Comparison of ENCODE assay signal across 21 cellular contexts in the genomic region with DNA sequence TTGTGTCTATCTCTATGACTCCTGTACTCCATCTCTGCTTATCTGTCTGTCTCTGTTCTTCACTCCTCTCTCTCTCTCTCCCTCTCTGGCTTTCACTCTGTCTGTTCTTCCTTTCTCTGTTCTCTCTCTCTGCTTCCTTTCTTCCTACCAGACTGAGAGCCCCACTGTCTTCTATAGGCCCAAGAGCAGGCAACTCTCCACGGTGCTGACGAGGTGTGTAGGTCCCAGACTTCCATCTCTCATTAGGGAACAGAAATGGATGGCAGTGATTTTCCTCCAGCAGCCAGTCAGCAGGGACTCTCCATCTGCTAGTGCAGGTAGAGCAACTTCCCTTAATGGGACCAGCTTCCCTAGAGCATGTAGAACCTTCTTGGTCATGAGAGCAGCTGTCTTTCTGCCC. TPM values are rescaled to one million over a fixed set of nuclear protein-coding genes. Genes with fewer than 3 reads are reported as not detected.
DNase-seq lines count a peak whose midpoint lies in the region; ATAC-seq and TF ChIP-seq lines count a peak whose summit lies in the region.
"Had no signal": no experiment of that assay in that cellular context is flagged by ENCODE, and none has a peak within 500 bp of the region (broad histone marks: within the 10 kb centered on the region; RNA-seq: fewer than 3 reads in every experiment).

No MANE protein-coding gene starts in this region.

- no peaks in the 10 kb centered on the region for H3K4me1 ChIP-seq in neural progenitor cell
- no peaks in the 10 kb centered on the region for H3K4me1 ChIP-seq in HAP-1

- no peaks in the 10 kb centered on the region for H4K20me1 ChIP-seq in neural progenitor cell (ENCODE audit: low read depth)

- H3K36me3 Mint-ChIP-seq in WTC11, result no peaks in the 10 kb centered on the region
- no peaks in the 10 kb centered on the region for H3K36me3 Mint-ChIP-seq in neural progenitor cell

- CTCF ChIA-PET in WTC11 (lab: Charles Lee), result no interaction called here

- no peaks in the 10 kb centered on the region for H3K9me3 Mint-ChIP-seq in WTC11
- no peaks in the 10 kb centered on the region for H3K9me3 Mint-ChIP-seq in neural progenitor cell
- H3K9me3 Mint-ChIP-seq: CD4-positive, alpha-beta T cell had no signal

- peak; percentile 30; the same call in 1 of the 2 replicates for ATAC-seq in WTC11
- ATAC-seq: Right ventricle myocardium inferior had no signal

- no peak for TF ChIP-seq CTCF in WTC11 (IDR thresholded peaks at IDR 0.05)
- TF ChIP-seq CTCF in neural progenitor cell (IDR thresholded peaks at IDR 0.05), result no peak

- H3K79me2 ChIP-seq in neural progenitor cell (ENCODE audit: low read depth), result no peaks in the 10 kb centered on the region

- H3K27me3 ChIP-seq in H7 (ENCODE audit: control insufficient read depth, insufficient read depth, low read length) (no peaks in the 10 kb centered on the region), neural progenitor cell (no peaks in the 10 kb centered on the region), HAP-1 (ENCODE audit: low read depth) (peaks cover 3% of the 10 kb centered on the region; the same call in 1 of the 2 replicates)
- H3K27me3 ChIP-seq: MG63 had no signal

- in situ Hi-C loops in HAP-1 (cut with MboI; ENCODE audit: low sequenced_read_pairs), result no loop called here

- H3K4me2 ChIP-seq in neural progenitor cell, result no peak overlapping the region
- H3K4me2 ChIP-seq: PC-9 had no signal

- no peaks in the 10 kb centered on the region for H3F3A ChIP-seq in neural progenitor cell (ENCODE audit: low read depth)

- no peaks in the 10 kb centered on the region; the same call in 1 of the 2 replicates for H3K27me3 Mint-ChIP-seq in WTC11 (ENCODE audit: low read depth)
- H3K27me3 Mint-ChIP-seq in neural progenitor cell (ENCODE audit: insufficient read depth, low read depth), result peaks cover 3% of the 10 kb centered on the region

- no peak overlapping the region for H2AFZ ChIP-seq in neural progenitor cell (replicated peaks)
- H2AFZ ChIP-seq: PC-9 had no signal

- DNase-seq in H7 (peak; percentile 14), WTC11 (ENCODE audit: low spot score) (no peak), fibroblast of peridontal ligament (ENCODE audit: extremely low read depth) (peak; percentile 13), neural progenitor cell (ENCODE audit: low spot score) (peak; percentile 36), HAP-1 (ENCODE audit: low spot score in 2 of 2) (no peak), NCI-H2107 (lab: John Stamatoyannopoulos, UW) (no peak), OCI-M2 (lab: John Stamatoyannopoulos, UW; ENCODE audit: unreplicated experiment) (no peak)
- DNase-seq: ACHN; Calu3; CD4-positive, alpha-beta T cell; DMS79; GDM1; MG63; NCI-H1092 treated with DMSO at 0.1 percent for 48 hours; NCI-H1694; NCI-H345; NCI-H526 treated with DMSO at 0.1 percent for 48 hours; PC-9 had no signal

- H3K27ac Mint-ChIP-seq in WTC11 (no peak overlapping the region), neural progenitor cell (no peak overlapping the region)
- H3K27ac Mint-ChIP-seq: B cell; CD4-positive, alpha-beta T cell had no signal

- no peak overlapping the region for H3K27ac ChIP-seq in neural progenitor cell
- H3K27ac ChIP-seq: HL-60, PC-9 had no signal

- no peak overlapping the region for H3K4me3 ChIP-seq in H7 (ENCODE audit: insufficient read depth, low read depth, low read length)
- H3K4me3 ChIP-seq in neural progenitor cell, result no peak overlapping the region
- no peak overlapping the region for H3K4me3 ChIP-seq in HAP-1
- H3K4me3 ChIP-seq: MG63, PC-9 had no signal

- H3K4me3 Mint-ChIP-seq in WTC11, result no peak overlapping the region
- no peak overlapping the region for H3K4me3 Mint-ChIP-seq in neural progenitor cell
- H3K4me3 Mint-ChIP-seq: B cell; CD4-positive, alpha-beta T cell had no signal

- POLR2A ChIA-PET in WTC11 (lab: Charles Lee), result no interaction called here

- no peak overlapping the region for H3K9ac ChIP-seq in neural progenitor cell

- H3K9me3 ChIP-seq in neural progenitor cell (ENCODE audit: low read depth) (no peaks in the 10 kb centered on the region), HAP-1 (no peaks in the 10 kb centered on the region)
- H3K9me3 ChIP-seq: MG63 had no signal

- H3K36me3 ChIP-seq in H7 (replicated peaks; ENCODE audit: control insufficient read depth, insufficient read depth, low read length) (no peaks in the 10 kb centered on the region), neural progenitor cell (no peaks in the 10 kb centered on the region), HAP-1 (replicated peaks) (no peaks in the 10 kb centered on the region)
- H3K36me3 ChIP-seq: MG63 had no signal

- H3K4me1 Mint-ChIP-seq in WTC11 (no peaks in the 10 kb centered on the region), neural progenitor cell (no peaks in the 10 kb centered on the region)
- H3K4me1 Mint-ChIP-seq: B cell had no signal

TF ChIP-seq in WTC11, 78 proteins besides CTCF, POLR2A, EP300 and RAD21:
- TF ChIP-seq SP1 (CRISPR knock-in tag; conservative IDR thresholded peaks at IDR 0.05) (no peak), EMX1 (CRISPR knock-in tag; IDR thresholded peaks at IDR 0.05) (no peak), SOX15 (CRISPR knock-in tag; IDR thresholded peaks at IDR 0.05) (no peak), NFE2L1 (CRISPR knock-in tag; IDR thresholded peaks at IDR 0.05) (no peak), TP53 (CRISPR knock-in tag; IDR thresholded peaks at IDR 0.05) (no peak), SMAD4 (CRISPR knock-in tag; IDR thresholded peaks at IDR 0.05) (no peak)
- TF ChIP-seq, protein P1, sequence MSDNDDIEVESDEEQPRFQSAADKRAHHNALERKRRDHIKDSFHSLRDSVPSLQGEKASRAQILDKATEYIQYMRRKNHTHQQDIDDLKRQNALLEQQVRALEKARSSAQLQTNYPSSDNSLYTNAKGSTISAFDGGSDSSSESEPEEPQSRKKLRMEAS (CRISPR knock-in tag; IDR thresholded peaks at IDR 0.05), result no peak

RNA-seq across cellular contexts. Expression of a gene that starts 47.6 kb away (rescaled TPM):
- total RNA-seq in H7 (2014; rRNA removed; shearing (Covaris generic)), result 2.5 and 3.2 TPM in 2 replicates
- total RNA-seq in WTC11 (2021) (16.6 to 17.9 TPM (median 17.6 TPM) in 3 replicates), neural progenitor cell (ENCODE audit: low replicate concordance) (29.3 and 88.3 TPM in 2 replicates)

Comparison
In these comparisons a context has a peak if more than half of its experiments do, and no peak if none do; other contexts are left out.
1. DNase-seq: peak in H7 (single experiment), fibroblast of peridontal ligament (single experiment) and neural progenitor cell (single experiment); none in WTC11 (single experiment), HAP-1 (0 of 2), NCI-H2107 (single experiment) and OCI-M2 (single experiment).